Comparison of ENCODE assay signal across 7 cellular contexts in genomic region chr12:14766020-14766419, GRCh38. TPM values are rescaled to one million over a fixed set of nuclear protein-coding genes. Genes with fewer than 3 reads are reported as not detected.
"Had no signal": no experiment of that assay in that cellular context is flagged by ENCODE, and none has a peak within 500 bp of the region (broad histone marks: within the 10 kb centered on the region; RNA-seq: fewer than 3 reads in every experiment).

No MANE protein-coding gene starts in this region.

RNA-seq across cellular contexts. Expression of gene SMCO3, which starts 48.0 kb away (rescaled TPM):
- total RNA-seq: mesenteric fat pad; mucosa of descending colon; myocyte; naive thymus-derived CD4-positive, alpha-beta T cell; natural killer cell treated with Interleukin-12 subunit alpha and Interleukin-12 subunit beta and Interleukin-15 and Interleukin-18, amount 100 ng/mL, for 72 hours; temporal lobe; vagina had no signal
